ENCODE assay signal across 8 cellular contexts in genomic region chr10:79244841-79245504, GRCh38.
DNase-seq lines count a peak whose midpoint lies in the region; ATAC-seq and TF ChIP-seq lines count a peak whose summit lies in the region.

No MANE protein-coding gene starts in this region.

- no peak for ATAC-seq in CD4-positive, CD25-positive, alpha-beta regulatory T cell (ENCODE audit: low read depth in 2 of 2)
- peak; percentile 35 for ATAC-seq in GM19043 (IDR thresholded peaks at IDR 0.05; ENCODE audit: low read depth, unreplicated experiment)
- peak; percentile 19 for ATAC-seq in HG03469 (IDR thresholded peaks at IDR 0.05; ENCODE audit: unreplicated experiment)
- no peak for ATAC-seq in GM19324 (IDR thresholded peaks at IDR 0.05; ENCODE audit: low FRiP score, unreplicated experiment)

- CTCF ChIA-PET in mammary epithelial cell (lab: Charles Lee; ENCODE audit: low non-redundant PET), result no interaction called here

- no peaks in the 10 kb centered on the region for H3K36me3 ChIP-seq in CD4-positive, CD25-positive, alpha-beta regulatory T cell (ENCODE audit: control insufficient read depth, insufficient read depth, low read length)
- H3K36me3 ChIP-seq in ascending aorta, result no peaks in the 10 kb centered on the region
- H3K36me3 ChIP-seq in rectal smooth muscle tissue (ENCODE audit: control insufficient read depth, insufficient read depth, low read length), result no peaks in the 10 kb centered on the region
- no peaks in the 10 kb centered on the region for H3K36me3 ChIP-seq in mammary epithelial cell (ENCODE audit: insufficient read depth, low read length)

- dilution Hi-C loops in mammary epithelial cell (cut with HindIII; ENCODE audit: low sequenced_read_pairs), result loop anchor here (5.0 kb wide), 1 partner anchor 62 kb away; no protein-coding TSS in a partner anchor

- no peak overlapping the region for H2AFZ ChIP-seq in mammary epithelial cell (ENCODE audit: low read depth, low read length)

- peaks cover 11 to 80% (median 53%) of the 10 kb centered on the region in 4 donors for H3K4me1 Mint-ChIP-seq in CD4-positive, CD25-positive, alpha-beta regulatory T cell

- H3K4me3 Mint-ChIP-seq in CD4-positive, CD25-positive, alpha-beta regulatory T cell, result peak overlapping the region; percentile 82 to 96 (median 84)

- H3K9ac ChIP-seq in rectal smooth muscle tissue (ENCODE audit: low read length) (no peak overlapping the region), mammary epithelial cell (ENCODE audit: insufficient read depth, low read length) (no peak overlapping the region)

- peak in 1 of 3 donors; percentile 71 for DNase-seq in CD4-positive, CD25-positive, alpha-beta regulatory T cell
- DNase-seq in ascending aorta (ENCODE audit: low spot score in 2 of 2) (peak in 1 of 2 donors; percentile 81), NCI-H1436 treated with DMSO at 0.1 percent for 48 hours (lab: John Stamatoyannopoulos, UW) (no peak), mammary epithelial cell (no peak)

- WGBS in mammary epithelial cell (ENCODE audit: low coverage, missing lambda C conversion rate), result 90% methylated on average over 13 of the region's 15 CpGs

- no peak for TF ChIP-seq CTCF in ascending aorta (IDR thresholded peaks at IDR 0.05)
- no peak for TF ChIP-seq CTCF in mammary epithelial cell (conservative IDR thresholded peaks at IDR 0.05 in 1 of 2, IDR thresholded peaks at IDR 0.05 in 1 of 2; ENCODE audit: extremely low read depth in 1 of 2, insufficient read depth in 1 of 2, low read depth in 1 of 2, low read length in 2 of 2)

- intact Hi-C loops in ascending aorta (cut with DNase I), result loop anchor here (5.0 to 10.0 kb wide), 3 partner anchors 88 to 200 kb away; partner anchors contain the start of gene ZCCHC24
- intact Hi-C loops in mammary epithelial cell (cut with micrococcal nuclease), result no loop called here

- H3K27ac ChIP-seq in CD4-positive, CD25-positive, alpha-beta regulatory T cell (ENCODE audit: insufficient read depth, low read length, poor library complexity, severe bottlenecking), result peak overlapping the region; percentile 64
- H3K27ac ChIP-seq in ascending aorta (peak overlapping the region; percentile 96 to 99), rectal smooth muscle tissue (ENCODE audit: low read depth, low read length) (peak overlapping the region; percentile 89), mammary epithelial cell (ENCODE audit: insufficient read depth, low read depth, low read length) (no peak overlapping the region)

- no peaks in the 10 kb centered on the region for H3K27me3 ChIP-seq in CD4-positive, CD25-positive, alpha-beta regulatory T cell (ENCODE audit: control insufficient read depth, insufficient read depth, low read length)
- H3K27me3 ChIP-seq in ascending aorta, result no peaks in the 10 kb centered on the region
- H3K27me3 ChIP-seq in rectal smooth muscle tissue (ENCODE audit: control insufficient read depth, insufficient read depth, low read length), result no peaks in the 10 kb centered on the region
- H3K27me3 ChIP-seq in mammary epithelial cell (ENCODE audit: insufficient read depth, low read length), result no peaks in the 10 kb centered on the region

- no peaks in the 10 kb centered on the region for H3K27me3 Mint-ChIP-seq in CD4-positive, CD25-positive, alpha-beta regulatory T cell

- H4K20me1 ChIP-seq in mammary epithelial cell (ENCODE audit: insufficient read depth, low read length), result no peaks in the 10 kb centered on the region

- no peaks in the 10 kb centered on the region for H3K9me3 ChIP-seq in CD4-positive, CD25-positive, alpha-beta regulatory T cell (ENCODE audit: control insufficient read depth in 2 of 2, low read length in 2 of 2)
- H3K9me3 ChIP-seq in ascending aorta, result no peaks in the 10 kb centered on the region
- H3K9me3 ChIP-seq in mammary epithelial cell (replicated peaks; ENCODE audit: insufficient read depth, low read length), result no peaks in the 10 kb centered on the region

- peaks cover 76% of the 10 kb centered on the region for H3K4me1 ChIP-seq in CD4-positive, CD25-positive, alpha-beta regulatory T cell (ENCODE audit: control insufficient read depth, insufficient read depth, low read length, poor library complexity, severe bottlenecking)
- peaks cover 40 to 72% of the 10 kb centered on the region in 2 donors for H3K4me1 ChIP-seq in ascending aorta
- H3K4me1 ChIP-seq in rectal smooth muscle tissue (ENCODE audit: control insufficient read depth, insufficient read depth, low read length), result peaks cover 83% of the 10 kb centered on the region
- peaks cover 34% of the 10 kb centered on the region for H3K4me1 ChIP-seq in mammary epithelial cell (ENCODE audit: insufficient read depth, low read length)

- no peak overlapping the region for H3K4me2 ChIP-seq in mammary epithelial cell (ENCODE audit: insufficient read depth, low read depth, low read length)

- no TSS peak for BruUV-seq in mammary epithelial cell (replicated peaks; lab: Mats Ljungman, UMichigan)

- peak overlapping the region; percentile 40 to 86 (median 77) for H3K27ac Mint-ChIP-seq in CD4-positive, CD25-positive, alpha-beta regulatory T cell

- in situ Hi-C loops in mammary epithelial cell (cut with MboI; ENCODE audit: low sequenced_read_pairs in 2 of 2), result no loop called here

- peak overlapping the region; percentile 57 for H3K4me3 ChIP-seq in CD4-positive, CD25-positive, alpha-beta regulatory T cell (ENCODE audit: low read depth, low read length)
- H3K4me3 ChIP-seq in ascending aorta, result peak overlapping the region in 1 of 2 donors; percentile 11
- peak overlapping the region; percentile 73 for H3K4me3 ChIP-seq in rectal smooth muscle tissue (ENCODE audit: low read length)
- H3K4me3 ChIP-seq in mammary epithelial cell (replicated peaks in 1 of 3; ENCODE audit: insufficient read depth in 1 of 3, low read depth in 2 of 3, low read length in 3 of 3), result no peak overlapping the region

- H3K9me3 Mint-ChIP-seq in CD4-positive, CD25-positive, alpha-beta regulatory T cell, result no peaks in the 10 kb centered on the region

- H3K36me3 Mint-ChIP-seq in CD4-positive, CD25-positive, alpha-beta regulatory T cell, result no peaks in the 10 kb centered on the region

- H3K79me2 ChIP-seq in mammary epithelial cell (ENCODE audit: insufficient read depth, low read length), result peaks cover 58% of the 10 kb centered on the region

Comparison
In these comparisons a context has a peak if more than half of its experiments do, and no peak if none do; other contexts are left out.
1. ATAC-seq: peak in GM19043 (single experiment) and HG03469 (single experiment); none in CD4-positive, CD25-positive, alpha-beta regulatory T cell (0 of 2) and GM19324 (single experiment).
2. H3K4me3 ChIP-seq: peak in CD4-positive, CD25-positive, alpha-beta regulatory T cell (single experiment) and rectal smooth muscle tissue (single experiment); none in mammary epithelial cell (0 of 3).